1 cellular context compared by ENCODE assay signal in genomic region chr19:11881151-11881800, GRCh38.
TF ChIP-seq lines count a peak whose summit lies in the region.

No MANE protein-coding gene starts in this region.

TF ChIP-seq in H1, 55 proteins besides CTCF, POLR2A, EP300 and RAD21:
- TF ChIP-seq SP2 (IDR thresholded peaks at IDR 0.05; ENCODE audit: low read length) (no peak), ASH2L (IDR thresholded peaks at IDR 0.05; ENCODE audit: low read length) (no peak), CHD1 (IDR thresholded peaks at IDR 0.05; ENCODE audit: low read depth, low read length) (no peak), POU5F1 (IDR thresholded peaks at IDR 0.05; ENCODE audit: low read depth, low read length) (no peak), MAX (IDR thresholded peaks at IDR 0.05) (no peak), SRF (IDR thresholded peaks at IDR 0.05; ENCODE audit: low read depth, low read length) (no peak), CHD7 (IDR thresholded peaks at IDR 0.05; ENCODE audit: insufficient replicate concordance, low read length) (no peak), KDM1A (IDR thresholded peaks at IDR 0.05; ENCODE audit: borderline replicate concordance, low read length) (no peak), E2F6 (IDR thresholded peaks at IDR 0.05) (no peak)
